8 cellular contexts compared by ENCODE assay signal in the genomic region with DNA sequence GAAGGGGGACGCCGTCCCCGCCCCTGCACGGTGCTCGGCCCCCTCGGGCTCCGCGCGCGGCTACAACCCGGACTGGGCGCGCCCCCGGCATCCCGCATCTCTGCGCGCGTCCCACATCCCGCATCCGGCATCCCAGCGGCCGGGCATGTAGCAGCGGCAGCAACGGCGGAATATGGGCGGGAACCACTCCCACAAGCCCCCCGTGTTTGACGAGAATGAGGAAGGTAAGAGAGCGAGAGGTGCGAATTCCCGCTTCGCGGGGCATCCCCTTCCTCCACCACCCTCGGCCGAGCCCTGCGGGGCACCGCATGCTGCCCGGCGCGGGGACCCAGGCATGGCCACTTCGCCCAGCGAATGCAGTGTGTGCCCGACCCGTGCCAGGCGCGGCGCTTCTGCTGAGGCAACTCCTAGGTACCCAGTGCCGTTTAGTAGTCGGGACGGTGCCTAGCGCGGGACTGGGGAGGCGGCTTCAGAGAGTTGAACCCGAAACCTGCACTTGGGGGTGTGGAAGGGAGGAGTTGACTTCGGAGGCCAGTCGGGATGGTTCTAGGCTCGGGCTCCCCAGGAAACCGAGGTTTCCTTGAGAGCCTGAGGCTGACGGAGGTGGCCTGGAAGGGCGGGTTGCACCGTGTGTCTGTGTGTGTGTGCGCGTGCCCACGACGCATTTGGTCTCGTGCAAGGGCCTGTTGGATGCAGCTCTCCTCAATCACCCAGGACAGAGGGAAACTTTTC. TPM values are rescaled to one million over a fixed set of nuclear protein-coding genes. Genes with fewer than 3 reads are reported as not detected.
DNase-seq lines count a peak whose midpoint lies in the region; ATAC-seq and TF ChIP-seq lines count a peak whose summit lies in the region.

No MANE protein-coding gene starts in this region.

- H3K4me1 ChIP-seq in hepatocyte (ENCODE audit: insufficient read depth) (peaks cover 6% of the 10 kb centered on the region), gastrocnemius medialis (no peaks in the 10 kb centered on the region)

- H3K9me3 ChIP-seq in hepatocyte (ENCODE audit: low read depth) (no peaks in the 10 kb centered on the region), gastrocnemius medialis (no peaks in the 10 kb centered on the region)

- H3K36me3 Mint-ChIP-seq in activated CD8-positive, alpha-beta T cell treated with anti-CD3 and anti-CD28 coated beads, Interleukin-2, amount 10 ng/mL, durations not matched to agents 7 days and 5 days (ENCODE audit: low read depth), result no peaks in the 10 kb centered on the region

- TF ChIP-seq POLR2A in gastrocnemius medialis (IDR thresholded peaks at IDR 0.05), result no peak

- WGBS in hepatocyte (ENCODE audit: low lambda C conversion rate, missing lambda C conversion rate), result 6% methylated on average over 52 of the region's 66 CpGs

- CTCF ChIA-PET in activated CD8-positive, alpha-beta T cell treated with anti-CD3 and anti-CD28 coated beads, Interleukin-2, amount 10 ng/mL, durations not matched to agents 7 days and 5 days (lab: Charles Lee), result interaction anchor here (1.2 kb wide), 1 partner anchor 761 kb away, joined by 3 read pairs; no protein-coding TSS in a partner anchor

- no peak for DNase-seq in activated CD8-positive, alpha-beta T cell treated with anti-CD3 and anti-CD28 coated beads, Interleukin-2, amount 10 ng/mL, durations not matched to agents 7 days and 5 days
- no peak for DNase-seq in hepatocyte (ENCODE audit: low spot score)
- no peak for DNase-seq in gastrocnemius medialis
- DNase-seq in NCI-H1930 (lab: John Stamatoyannopoulos, UW), result no peak
- no peak for DNase-seq in stimulated activated CD4-positive, alpha-beta T cell treated with anti-CD3 and anti-CD28 coated beads, Interleukin-4, amount 100 ng/mL, for 1 hour

- no peaks in the 10 kb centered on the region for H3K9me2 ChIP-seq in hepatocyte (replicated peaks; ENCODE audit: insufficient read depth)

- peak overlapping the region; percentile 31 for H3K4me3 Mint-ChIP-seq in activated CD8-positive, alpha-beta T cell treated with anti-CD3 and anti-CD28 coated beads, Interleukin-2, amount 10 ng/mL, durations not matched to agents 7 days and 5 days

- intact Hi-C loops in gastrocnemius medialis (cut with DNase I; ENCODE audit: low total_unique reads), result no loop called here

- H3K4me1 Mint-ChIP-seq in activated CD8-positive, alpha-beta T cell treated with anti-CD3 and anti-CD28 coated beads, Interleukin-2, amount 10 ng/mL, durations not matched to agents 7 days and 5 days (ENCODE audit: low read depth), result peaks cover 16% of the 10 kb centered on the region

- no peaks in the 10 kb centered on the region for H3K36me3 ChIP-seq in hepatocyte (replicated peaks; ENCODE audit: insufficient read depth, low read depth)
- H3K36me3 ChIP-seq in gastrocnemius medialis, result no peaks in the 10 kb centered on the region

- no peaks in the 10 kb centered on the region for H3K9me3 Mint-ChIP-seq in activated CD8-positive, alpha-beta T cell treated with anti-CD3 and anti-CD28 coated beads, Interleukin-2, amount 10 ng/mL, durations not matched to agents 7 days and 5 days (ENCODE audit: insufficient read depth)

- peaks cover 29% of the 10 kb centered on the region for H3K27me3 ChIP-seq in hepatocyte
- peaks cover 0 to 26% (median 24%) of the 10 kb centered on the region in 3 donors for H3K27me3 ChIP-seq in gastrocnemius medialis

- peak; percentile 31 for ATAC-seq in activated CD8-positive, alpha-beta T cell treated with anti-CD3 and anti-CD28 coated beads, Interleukin-2, amount 10 ng/mL, durations not matched to agents 7 days and 5 days
- ATAC-seq in gastrocnemius medialis (no peak), GM18907 (IDR thresholded peaks at IDR 0.05; ENCODE audit: unreplicated experiment) (no peak), HG02981 (IDR thresholded peaks at IDR 0.05; ENCODE audit: unreplicated experiment) (no peak)

- H3K27ac ChIP-seq in hepatocyte (no peak overlapping the region), gastrocnemius medialis (no peak overlapping the region)

- peaks cover 34% of the 10 kb centered on the region for H3K27me3 Mint-ChIP-seq in activated CD8-positive, alpha-beta T cell treated with anti-CD3 and anti-CD28 coated beads, Interleukin-2, amount 10 ng/mL, durations not matched to agents 7 days and 5 days (ENCODE audit: low read depth)

- H3K4me3 ChIP-seq in GM12875 (ENCODE audit: low read depth, low read length) (peak overlapping the region; percentile 5), hepatocyte (peak overlapping the region; percentile 75), gastrocnemius medialis (peak overlapping the region; percentile 43 to 55 (median 48))

- peak overlapping the region; percentile 99 for H3K4me2 ChIP-seq in hepatocyte

- H4K20me1 ChIP-seq in hepatocyte (ENCODE audit: insufficient read depth, poor library complexity, severe bottlenecking), result no peaks in the 10 kb centered on the region

- TF ChIP-seq CTCF in GM12875 (IDR thresholded peaks at IDR 0.05; ENCODE audit: borderline replicate concordance, insufficient read depth, low read depth, low read length), result no peak
- no peak for TF ChIP-seq CTCF in hepatocyte (IDR thresholded peaks at IDR 0.05; ENCODE audit: poor library complexity)
- no peak for TF ChIP-seq CTCF in gastrocnemius medialis (IDR thresholded peaks at IDR 0.05 in 4 of 5, conservative IDR thresholded peaks at IDR 0.05 in 1 of 5)

- POLR2A ChIA-PET in activated CD8-positive, alpha-beta T cell treated with anti-CD3 and anti-CD28 coated beads, Interleukin-2, amount 10 ng/mL, durations not matched to agents 7 days and 5 days (lab: Charles Lee), result no interaction called here

- H2AFZ ChIP-seq in hepatocyte, result peak overlapping the region; percentile 96

- in situ Hi-C loops in gastrocnemius medialis (cut with MboI; ENCODE audit: low sequenced_read_pairs in 4 of 4), result no loop called here

- H3K27ac Mint-ChIP-seq in activated CD8-positive, alpha-beta T cell treated with anti-CD3 and anti-CD28 coated beads, Interleukin-2, amount 10 ng/mL, durations not matched to agents 7 days and 5 days, result no peak overlapping the region

- no peaks in the 10 kb centered on the region for H3K79me2 ChIP-seq in hepatocyte

RNA-seq across cellular contexts. Expression of a gene that starts 0.6 kb away (rescaled TPM):
- total RNA-seq in activated CD8-positive, alpha-beta T cell treated with anti-CD3 and anti-CD28 coated beads, Interleukin-2, amount 10 ng/mL, durations not matched to agents 7 days and 5 days, result not detected
- total RNA-seq in hepatocyte (1.6 and 3.9 TPM in 2 replicates), gastrocnemius medialis (under 1 TPM in 3 of 4 donors, not detected in 1; 0.46 to 0.68 (median 0.49) TPM)
- 0.51 and 1.00 TPM in 2 replicates for polyA plus RNA-seq in hepatocyte

RNA-seq across cellular contexts. Expression of a gene that starts 32.6 kb away (rescaled TPM):
- not detected for total RNA-seq in activated CD8-positive, alpha-beta T cell treated with anti-CD3 and anti-CD28 coated beads, Interleukin-2, amount 10 ng/mL, durations not matched to agents 7 days and 5 days
- 37.4 and 52.3 TPM in 2 replicates for total RNA-seq in hepatocyte
- polyA plus RNA-seq in hepatocyte, result 39.1 and 55.4 TPM in 2 replicates
- total RNA-seq in gastrocnemius medialis, result not detected

Comparison
In these comparisons a context has a peak if more than half of its experiments do, and no peak if none do; other contexts are left out.
1. H3K4me3 ChIP-seq: peak in every context shown above with its lines; median percentile 75 in hepatocyte; 48 in gastrocnemius medialis; 5 in GM12875.
2. RNA of a gene that starts 32.6 kb away (total RNA-seq): 37.4 to 52.3 TPM in hepatocyte; not detected in activated CD8-positive, alpha-beta T cell treated with anti-CD3 and anti-CD28 coated beads, Interleukin-2, amount 10 ng/mL, durations not matched to agents 7 days and 5 days and not detected in gastrocnemius medialis; every median in the first group is over 10 times any median in the second.